1 cellular context compared by ENCODE assay signal in the genomic region with DNA sequence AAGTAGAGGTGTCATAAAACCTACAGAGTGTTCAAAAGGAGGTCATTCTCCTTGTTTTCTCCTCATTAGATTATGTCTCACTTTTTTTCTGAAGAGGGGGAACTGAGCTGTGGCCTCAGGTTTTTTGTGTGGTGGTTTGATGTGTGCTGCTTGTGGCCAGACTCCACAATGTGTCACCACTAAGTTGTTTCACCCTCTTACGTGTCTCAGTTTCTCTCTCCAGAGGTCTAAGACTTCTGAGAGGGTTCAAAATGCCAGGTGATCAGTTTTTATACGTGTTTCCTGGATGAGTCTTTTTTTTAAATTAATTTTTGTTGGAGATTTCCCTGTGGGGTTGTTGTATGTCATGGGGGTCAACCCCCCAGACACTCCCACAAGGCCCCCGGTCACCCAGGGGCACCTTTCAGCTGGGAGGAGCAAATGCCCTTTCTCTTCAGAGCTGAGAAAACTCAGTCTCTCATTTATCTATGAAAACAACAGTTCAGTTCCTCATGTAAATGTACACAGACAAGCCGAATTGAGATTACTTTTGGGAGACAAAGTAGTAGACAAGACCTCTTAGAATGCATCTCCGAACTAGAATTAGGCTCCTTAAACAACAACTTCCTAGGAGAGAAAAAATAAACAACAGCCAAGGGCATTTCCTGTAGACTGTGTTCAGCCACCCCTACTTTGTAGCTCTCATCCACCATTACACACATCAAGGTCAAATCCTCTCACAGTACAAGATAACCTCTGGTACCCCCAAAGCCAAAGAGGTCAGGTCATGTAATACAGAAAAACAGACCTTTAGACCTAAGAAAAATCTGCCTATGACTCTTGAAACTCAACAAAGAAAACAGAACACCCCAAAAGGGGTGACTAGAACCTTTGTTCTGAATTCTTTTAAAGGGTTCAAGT.
TF ChIP-seq lines count a peak whose summit lies in the region.

No MANE protein-coding gene starts in this region.

TF ChIP-seq in HepG2, 621 proteins besides CTCF, POLR2A, EP300 and RAD21 (continues in another document):
- TF ChIP-seq JUNB (CRISPR knock-in tag; IDR thresholded peaks at IDR 0.05; ENCODE audit: borderline replicate concordance), result no peak
- TF ChIP-seq, protein P1, sequence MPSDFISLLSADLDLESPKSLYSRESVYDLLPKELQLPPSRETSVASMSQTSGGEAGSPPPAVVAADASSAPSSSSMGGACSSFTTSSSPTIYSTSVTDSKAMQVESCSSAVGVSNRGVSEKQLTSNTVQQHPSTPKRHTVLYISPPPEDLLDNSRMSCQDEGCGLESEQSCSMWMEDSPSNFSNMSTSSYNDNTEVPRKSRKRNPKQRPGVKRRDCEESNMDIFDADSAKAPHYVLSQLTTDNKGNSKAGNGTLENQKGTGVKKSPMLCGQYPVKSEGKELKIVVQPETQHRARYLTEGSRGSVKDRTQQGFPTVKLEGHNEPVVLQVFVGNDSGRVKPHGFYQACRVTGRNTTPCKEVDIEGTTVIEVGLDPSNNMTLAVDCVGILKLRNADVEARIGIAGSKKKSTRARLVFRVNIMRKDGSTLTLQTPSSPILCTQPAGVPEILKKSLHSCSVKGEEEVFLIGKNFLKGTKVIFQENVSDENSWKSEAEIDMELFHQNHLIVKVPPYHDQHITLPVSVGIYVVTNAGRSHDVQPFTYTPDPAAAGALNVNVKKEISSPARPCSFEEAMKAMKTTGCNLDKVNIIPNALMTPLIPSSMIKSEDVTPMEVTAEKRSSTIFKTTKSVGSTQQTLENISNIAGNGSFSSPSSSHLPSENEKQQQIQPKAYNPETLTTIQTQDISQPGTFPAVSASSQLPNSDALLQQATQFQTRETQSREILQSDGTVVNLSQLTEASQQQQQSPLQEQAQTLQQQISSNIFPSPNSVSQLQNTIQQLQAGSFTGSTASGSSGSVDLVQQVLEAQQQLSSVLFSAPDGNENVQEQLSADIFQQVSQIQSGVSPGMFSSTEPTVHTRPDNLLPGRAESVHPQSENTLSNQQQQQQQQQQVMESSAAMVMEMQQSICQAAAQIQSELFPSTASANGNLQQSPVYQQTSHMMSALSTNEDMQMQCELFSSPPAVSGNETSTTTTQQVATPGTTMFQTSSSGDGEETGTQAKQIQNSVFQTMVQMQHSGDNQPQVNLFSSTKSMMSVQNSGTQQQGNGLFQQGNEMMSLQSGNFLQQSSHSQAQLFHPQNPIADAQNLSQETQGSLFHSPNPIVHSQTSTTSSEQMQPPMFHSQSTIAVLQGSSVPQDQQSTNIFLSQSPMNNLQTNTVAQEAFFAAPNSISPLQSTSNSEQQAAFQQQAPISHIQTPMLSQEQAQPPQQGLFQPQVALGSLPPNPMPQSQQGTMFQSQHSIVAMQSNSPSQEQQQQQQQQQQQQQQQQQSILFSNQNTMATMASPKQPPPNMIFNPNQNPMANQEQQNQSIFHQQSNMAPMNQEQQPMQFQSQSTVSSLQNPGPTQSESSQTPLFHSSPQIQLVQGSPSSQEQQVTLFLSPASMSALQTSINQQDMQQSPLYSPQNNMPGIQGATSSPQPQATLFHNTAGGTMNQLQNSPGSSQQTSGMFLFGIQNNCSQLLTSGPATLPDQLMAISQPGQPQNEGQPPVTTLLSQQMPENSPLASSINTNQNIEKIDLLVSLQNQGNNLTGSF (CRISPR knock-in tag; IDR thresholded peaks at IDR 0.05), result no peak
- no peak for TF ChIP-seq STAG1 (CRISPR knock-in tag; IDR thresholded peaks at IDR 0.05)
- TF ChIP-seq NR2F2 (IDR thresholded peaks at IDR 0.05; ENCODE audit: borderline replicate concordance, low read depth), result peak; percentile 75
- no peak for TF ChIP-seq KLF9 (CRISPR knock-in tag; IDR thresholded peaks at IDR 0.05; ENCODE audit: low read depth)
- TF ChIP-seq, protein P2, sequence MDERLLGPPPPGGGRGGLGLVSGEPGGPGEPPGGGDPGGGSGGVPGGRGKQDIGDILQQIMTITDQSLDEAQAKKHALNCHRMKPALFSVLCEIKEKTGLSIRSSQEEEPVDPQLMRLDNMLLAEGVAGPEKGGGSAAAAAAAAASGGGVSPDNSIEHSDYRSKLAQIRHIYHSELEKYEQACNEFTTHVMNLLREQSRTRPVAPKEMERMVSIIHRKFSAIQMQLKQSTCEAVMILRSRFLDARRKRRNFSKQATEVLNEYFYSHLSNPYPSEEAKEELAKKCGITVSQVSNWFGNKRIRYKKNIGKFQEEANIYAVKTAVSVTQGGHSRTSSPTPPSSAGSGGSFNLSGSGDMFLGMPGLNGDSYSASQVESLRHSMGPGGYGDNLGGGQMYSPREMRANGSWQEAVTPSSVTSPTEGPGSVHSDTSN (CRISPR knock-in tag; IDR thresholded peaks at IDR 0.05), result no peak
- TF ChIP-seq SALL1 (CRISPR knock-in tag; IDR thresholded peaks at IDR 0.05), result no peak
- TF ChIP-seq NR2F1 (CRISPR knock-in tag; IDR thresholded peaks at IDR 0.05), result peak in 1 of 2 experiments; percentile 37; a peak in 1 of 4 replicates
- no peak for TF ChIP-seq SMC3 (IDR thresholded peaks at IDR 0.05; ENCODE audit: low read length)
- TF ChIP-seq AGO1 (IDR thresholded peaks at IDR 0.05; ENCODE audit: low read depth, low read length, poor library complexity, severe bottlenecking), result no peak
- TF ChIP-seq, protein P3, sequence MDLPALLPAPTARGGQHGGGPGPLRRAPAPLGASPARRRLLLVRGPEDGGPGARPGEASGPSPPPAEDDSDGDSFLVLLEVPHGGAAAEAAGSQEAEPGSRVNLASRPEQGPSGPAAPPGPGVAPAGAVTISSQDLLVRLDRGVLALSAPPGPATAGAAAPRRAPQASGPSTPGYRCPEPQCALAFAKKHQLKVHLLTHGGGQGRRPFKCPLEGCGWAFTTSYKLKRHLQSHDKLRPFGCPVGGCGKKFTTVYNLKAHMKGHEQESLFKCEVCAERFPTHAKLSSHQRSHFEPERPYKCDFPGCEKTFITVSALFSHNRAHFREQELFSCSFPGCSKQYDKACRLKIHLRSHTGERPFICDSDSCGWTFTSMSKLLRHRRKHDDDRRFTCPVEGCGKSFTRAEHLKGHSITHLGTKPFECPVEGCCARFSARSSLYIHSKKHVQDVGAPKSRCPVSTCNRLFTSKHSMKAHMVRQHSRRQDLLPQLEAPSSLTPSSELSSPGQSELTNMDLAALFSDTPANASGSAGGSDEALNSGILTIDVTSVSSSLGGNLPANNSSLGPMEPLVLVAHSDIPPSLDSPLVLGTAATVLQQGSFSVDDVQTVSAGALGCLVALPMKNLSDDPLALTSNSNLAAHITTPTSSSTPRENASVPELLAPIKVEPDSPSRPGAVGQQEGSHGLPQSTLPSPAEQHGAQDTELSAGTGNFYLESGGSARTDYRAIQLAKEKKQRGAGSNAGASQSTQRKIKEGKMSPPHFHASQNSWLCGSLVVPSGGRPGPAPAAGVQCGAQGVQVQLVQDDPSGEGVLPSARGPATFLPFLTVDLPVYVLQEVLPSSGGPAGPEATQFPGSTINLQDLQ (CRISPR knock-in tag; IDR thresholded peaks at IDR 0.05), result no peak
- no peak for TF ChIP-seq ZNF253 (CRISPR knock-in tag; IDR thresholded peaks at IDR 0.05; ENCODE audit: borderline replicate concordance)
- 0 out of 2 replicates have a peak, but pooled peaks have one; percentile 21 for TF ChIP-seq DPF2 (CRISPR knock-in tag; IDR thresholded peaks at IDR 0.05; ENCODE audit: borderline replicate concordance, low read depth)
- TF ChIP-seq, protein P4, sequence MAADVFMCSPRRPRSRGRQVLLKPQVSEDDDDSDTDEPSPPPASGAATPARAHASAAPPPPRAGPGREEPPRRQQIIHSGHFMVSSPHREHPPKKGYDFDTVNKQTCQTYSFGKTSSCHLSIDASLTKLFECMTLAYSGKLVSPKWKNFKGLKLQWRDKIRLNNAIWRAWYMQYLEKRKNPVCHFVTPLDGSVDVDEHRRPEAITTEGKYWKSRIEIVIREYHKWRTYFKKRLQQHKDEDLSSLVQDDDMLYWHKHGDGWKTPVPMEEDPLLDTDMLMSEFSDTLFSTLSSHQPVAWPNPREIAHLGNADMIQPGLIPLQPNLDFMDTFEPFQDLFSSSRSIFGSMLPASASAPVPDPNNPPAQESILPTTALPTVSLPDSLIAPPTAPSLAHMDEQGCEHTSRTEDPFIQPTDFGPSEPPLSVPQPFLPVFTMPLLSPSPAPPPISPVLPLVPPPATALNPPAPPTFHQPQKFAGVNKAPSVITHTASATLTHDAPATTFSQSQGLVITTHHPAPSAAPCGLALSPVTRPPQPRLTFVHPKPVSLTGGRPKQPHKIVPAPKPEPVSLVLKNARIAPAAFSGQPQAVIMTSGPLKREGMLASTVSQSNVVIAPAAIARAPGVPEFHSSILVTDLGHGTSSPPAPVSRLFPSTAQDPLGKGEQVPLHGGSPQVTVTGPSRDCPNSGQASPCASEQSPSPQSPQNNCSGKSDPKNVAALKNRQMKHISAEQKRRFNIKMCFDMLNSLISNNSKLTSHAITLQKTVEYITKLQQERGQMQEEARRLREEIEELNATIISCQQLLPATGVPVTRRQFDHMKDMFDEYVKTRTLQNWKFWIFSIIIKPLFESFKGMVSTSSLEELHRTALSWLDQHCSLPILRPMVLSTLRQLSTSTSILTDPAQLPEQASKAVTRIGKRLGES (CRISPR knock-in tag; IDR thresholded peaks at IDR 0.05; ENCODE audit: borderline replicate concordance), result no peak
- TF ChIP-seq, protein P5, sequence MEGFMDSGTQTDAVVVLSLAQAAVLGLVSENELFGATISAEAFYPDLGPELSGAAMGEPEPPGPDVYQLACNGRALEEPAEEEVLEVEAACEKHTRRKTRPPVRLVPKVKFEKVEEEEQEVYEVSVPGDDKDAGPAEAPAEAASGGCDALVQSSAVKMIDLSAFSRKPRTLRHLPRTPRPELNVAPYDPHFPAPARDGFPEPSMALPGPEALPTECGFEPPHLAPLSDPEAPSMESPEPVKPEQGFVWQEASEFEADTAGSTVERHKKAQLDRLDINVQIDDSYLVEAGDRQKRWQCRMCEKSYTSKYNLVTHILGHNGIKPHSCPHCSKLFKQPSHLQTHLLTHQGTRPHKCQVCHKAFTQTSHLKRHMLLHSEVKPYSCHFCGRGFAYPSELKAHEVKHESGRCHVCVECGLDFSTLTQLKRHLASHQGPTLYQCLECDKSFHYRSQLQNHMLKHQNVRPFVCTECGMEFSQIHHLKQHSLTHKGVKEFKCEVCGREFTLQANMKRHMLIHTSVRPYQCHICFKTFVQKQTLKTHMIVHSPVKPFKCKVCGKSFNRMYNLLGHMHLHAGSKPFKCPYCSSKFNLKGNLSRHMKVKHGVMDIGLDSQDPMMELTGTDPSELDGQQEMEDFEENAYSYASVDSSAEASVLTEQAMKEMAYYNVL (CRISPR knock-in tag; IDR thresholded peaks at IDR 0.05; ENCODE audit: borderline replicate concordance), result no peak
- peak; percentile 42; the same call in 1 of the 2 replicates for TF ChIP-seq ESRRA (CRISPR knock-in tag; IDR thresholded peaks at IDR 0.05; ENCODE audit: low read depth)
- TF ChIP-seq NCOR1 (IDR thresholded peaks at IDR 0.05; ENCODE audit: borderline replicate concordance, low read length), result no peak
- TF ChIP-seq HDAC1 (CRISPR knock-in tag; IDR thresholded peaks at IDR 0.05), result no peak
- TF ChIP-seq, protein P6, sequence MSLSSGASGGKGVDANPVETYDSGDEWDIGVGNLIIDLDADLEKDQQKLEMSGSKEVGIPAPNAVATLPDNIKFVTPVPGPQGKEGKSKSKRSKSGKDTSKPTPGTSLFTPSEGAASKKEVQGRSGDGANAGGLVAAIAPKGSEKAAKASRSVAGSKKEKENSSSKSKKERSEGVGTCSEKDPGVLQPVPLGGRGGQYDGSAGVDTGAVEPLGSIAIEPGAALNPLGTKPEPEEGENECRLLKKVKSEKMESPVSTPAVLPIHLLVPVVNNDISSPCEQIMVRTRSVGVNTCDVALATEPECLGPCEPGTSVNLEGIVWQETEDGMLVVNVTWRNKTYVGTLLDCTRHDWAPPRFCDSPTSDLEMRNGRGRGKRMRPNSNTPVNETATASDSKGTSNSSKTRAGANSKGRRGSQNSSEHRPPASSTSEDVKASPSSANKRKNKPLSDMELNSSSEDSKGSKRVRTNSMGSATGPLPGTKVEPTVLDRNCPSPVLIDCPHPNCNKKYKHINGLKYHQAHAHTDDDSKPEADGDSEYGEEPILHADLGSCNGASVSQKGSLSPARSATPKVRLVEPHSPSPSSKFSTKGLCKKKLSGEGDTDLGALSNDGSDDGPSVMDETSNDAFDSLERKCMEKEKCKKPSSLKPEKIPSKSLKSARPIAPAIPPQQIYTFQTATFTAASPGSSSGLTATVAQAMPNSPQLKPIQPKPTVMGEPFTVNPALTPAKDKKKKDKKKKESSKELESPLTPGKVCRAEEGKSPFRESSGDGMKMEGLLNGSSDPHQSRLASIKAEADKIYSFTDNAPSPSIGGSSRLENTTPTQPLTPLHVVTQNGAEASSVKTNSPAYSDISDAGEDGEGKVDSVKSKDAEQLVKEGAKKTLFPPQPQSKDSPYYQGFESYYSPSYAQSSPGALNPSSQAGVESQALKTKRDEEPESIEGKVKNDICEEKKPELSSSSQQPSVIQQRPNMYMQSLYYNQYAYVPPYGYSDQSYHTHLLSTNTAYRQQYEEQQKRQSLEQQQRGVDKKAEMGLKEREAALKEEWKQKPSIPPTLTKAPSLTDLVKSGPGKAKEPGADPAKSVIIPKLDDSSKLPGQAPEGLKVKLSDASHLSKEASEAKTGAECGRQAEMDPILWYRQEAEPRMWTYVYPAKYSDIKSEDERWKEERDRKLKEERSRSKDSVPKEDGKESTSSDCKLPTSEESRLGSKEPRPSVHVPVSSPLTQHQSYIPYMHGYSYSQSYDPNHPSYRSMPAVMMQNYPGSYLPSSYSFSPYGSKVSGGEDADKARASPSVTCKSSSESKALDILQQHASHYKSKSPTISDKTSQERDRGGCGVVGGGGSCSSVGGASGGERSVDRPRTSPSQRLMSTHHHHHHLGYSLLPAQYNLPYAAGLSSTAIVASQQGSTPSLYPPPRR (CRISPR knock-in tag; IDR thresholded peaks at IDR 0.05; ENCODE audit: borderline replicate concordance), result no peak
- TF ChIP-seq, protein P7, sequence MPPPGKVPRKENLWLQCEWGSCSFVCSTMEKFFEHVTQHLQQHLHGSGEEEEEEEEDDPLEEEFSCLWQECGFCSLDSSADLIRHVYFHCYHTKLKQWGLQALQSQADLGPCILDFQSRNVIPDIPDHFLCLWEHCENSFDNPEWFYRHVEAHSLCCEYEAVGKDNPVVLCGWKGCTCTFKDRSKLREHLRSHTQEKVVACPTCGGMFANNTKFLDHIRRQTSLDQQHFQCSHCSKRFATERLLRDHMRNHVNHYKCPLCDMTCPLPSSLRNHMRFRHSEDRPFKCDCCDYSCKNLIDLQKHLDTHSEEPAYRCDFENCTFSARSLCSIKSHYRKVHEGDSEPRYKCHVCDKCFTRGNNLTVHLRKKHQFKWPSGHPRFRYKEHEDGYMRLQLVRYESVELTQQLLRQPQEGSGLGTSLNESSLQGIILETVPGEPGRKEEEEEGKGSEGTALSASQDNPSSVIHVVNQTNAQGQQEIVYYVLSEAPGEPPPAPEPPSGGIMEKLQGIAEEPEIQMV (CRISPR knock-in tag; IDR thresholded peaks at IDR 0.05; ENCODE audit: low read depth), result no peak
- TF ChIP-seq HNF4A (CRISPR knock-in tag; IDR thresholded peaks at IDR 0.05), result peak; percentile 51
- TF ChIP-seq, protein P8, sequence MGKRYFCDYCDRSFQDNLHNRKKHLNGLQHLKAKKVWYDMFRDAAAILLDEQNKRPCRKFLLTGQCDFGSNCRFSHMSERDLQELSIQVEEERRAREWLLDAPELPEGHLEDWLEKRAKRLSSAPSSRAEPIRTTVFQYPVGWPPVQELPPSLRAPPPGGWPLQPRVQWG (CRISPR knock-in tag; IDR thresholded peaks at IDR 0.05; ENCODE audit: borderline replicate concordance, low read depth), result no peak
